In genomic region chr7:35781200-35781701, GRCh38 we compare ENCODE assay signal across 25 cellular contexts. TPM values are rescaled to one million over a fixed set of nuclear protein-coding genes. Genes with fewer than 3 reads are reported as not detected.
DNase-seq lines count a peak whose midpoint lies in the region; ATAC-seq and TF ChIP-seq lines count a peak whose summit lies in the region.
"Had no signal": no experiment of that assay in that cellular context is flagged by ENCODE, and none has a peak within 500 bp of the region (broad histone marks: within the 10 kb centered on the region; RNA-seq: fewer than 3 reads in every experiment).

No MANE protein-coding gene starts in this region.

- H3K36me3 ChIP-seq in thyroid gland: no peaks in the 10 kb centered on the region
- H3K36me3 ChIP-seq: spleen had no signal

- intact Hi-C loops in head of caudate nucleus (cut with DNase I): no loop called here
- intact Hi-C loops in sciatic nerve (cut with DNase I): no loop called here
- intact Hi-C loops in thyroid gland (cut with DNase I): loop anchor here (10.0 kb wide), 1 partner anchor 66 kb away; no protein-coding TSS in a partner anchor

- no peaks in the 10 kb centered on the region for H3K4me1 ChIP-seq in thyroid gland
- H3K4me1 ChIP-seq: foreskin keratinocyte, psoas muscle had no signal

- 93 to 96% methylated on average over 3 of the region's 3 CpGs for WGBS in thyroid gland, 2 donors

- DNase-seq in SIG-M5 treated with dmso at 0.1 percent for 504 hours (lab: John Stamatoyannopoulos, UW; ENCODE audit: unreplicated experiment) (peak; percentile 16), SIG-M5 (lab: John Stamatoyannopoulos, UW) (no peak), caudate nucleus (lab: John Stamatoyannopoulos, UW) (peak in 14 of 61 donors; percentile 17 to 71 (median 40)), head of caudate nucleus (peak in 31 of 42 donors; percentile 13 to 80 (median 51)), sciatic nerve (ENCODE audit: low spot score) (no peak), cerebellum (ENCODE audit: low spot score) (no peak), thyroid gland (no peak)
- DNase-seq: activated CD8-positive, alpha-beta T cell treated with anti-CD3 and anti-CD28 coated beads for 36 hours; activated naive CD4-positive, alpha-beta T cell treated with anti-CD3 and anti-CD28 coated beads for 36 hours; activated T-cell treated with anti-CD3 and anti-CD28 coated beads, Interleukin-2, amount 50 U/mL, for 1 hour; AML-193; DND-41; foreskin keratinocyte; H9; NCI-H1092 treated with DMSO at 0.1 percent for 48 hours; NCI-H2081; NCI-H446 treated with DMSO at 0.1 percent for 48 hours; psoas muscle; spleen; stimulated activated CD4-positive, alpha-beta T cell treated with anti-CD3 and anti-CD28 coated beads, Interleukin-4, amount 100 ng/mL, for 24 hours; stimulated activated naive CD8-positive, alpha-beta T cell treated with anti-CD3 and anti-CD28 coated beads, Interleukin-15, amount 100 ng/mL, for 72 hours; T1000 had no signal

- no peaks in the 10 kb centered on the region for H3K27me3 ChIP-seq in thyroid gland
- H3K27me3 ChIP-seq: foreskin keratinocyte, spleen had no signal

- H3K9me3 ChIP-seq in thyroid gland: no peaks in the 10 kb centered on the region
- H3K9me3 ChIP-seq: psoas muscle, spleen had no signal

- ATAC-seq in sciatic nerve: peak; percentile 93
- ATAC-seq in GM19328 (IDR thresholded peaks at IDR 0.05; ENCODE audit: unreplicated experiment): no peak
- ATAC-seq: activated CD8-positive, alpha-beta T cell treated with anti-CD3 and anti-CD28 coated beads for 36 hours; foreskin keratinocyte; psoas muscle; stimulated activated naive CD8-positive, alpha-beta T cell treated with anti-CD3 and anti-CD28 coated beads, Interleukin-15, amount 100 ng/mL, for 72 hours had no signal

- H3K4me3 ChIP-seq in thyroid gland (replicated peaks in 1 of 3): no peak overlapping the region
- H3K4me3 ChIP-seq: coronary artery, psoas muscle, spleen had no signal

- no peak for TF ChIP-seq CTCF in thyroid gland (IDR thresholded peaks at IDR 0.05)

- peak overlapping the region; percentile 93 for H3K27ac ChIP-seq in caudate nucleus (ENCODE audit: low read depth, low read length)
- H3K27ac ChIP-seq in thyroid gland: no peak overlapping the region
- H3K27ac ChIP-seq: 22Rv1, coronary artery, foreskin keratinocyte, psoas muscle, spleen had no signal

- TF ChIP-seq POLR2A in thyroid gland (IDR thresholded peaks at IDR 0.05): no peak

RNA-seq across cellular contexts. Expression of gene SEPTIN7, which starts 19.6 kb away (rescaled TPM):
- total RNA-seq in sciatic nerve: 267 TPM
- 269 TPM for total RNA-seq in cerebellum
- 100 to 1,000 TPM; 142 to 522 (median 198) TPM for total RNA-seq in thyroid gland

Comparison
In these comparisons a context has a peak if more than half of its experiments do, and no peak if none do; other contexts are left out.
1. DNase-seq: peak in SIG-M5 treated with dmso at 0.1 percent for 504 hours (single experiment) and head of caudate nucleus (31 of 42); none in SIG-M5 (single experiment), sciatic nerve (single experiment), cerebellum (single experiment) and thyroid gland (0 of 2).